Comparison of ENCODE assay signal across 10 cellular contexts in genomic region chr20:39849664-39850063, GRCh38.
DNase-seq lines count a peak whose midpoint lies in the region; ATAC-seq and TF ChIP-seq lines count a peak whose summit lies in the region.
"Had no signal": no experiment of that assay in that cellular context is flagged by ENCODE, and none has a peak within 500 bp of the region (broad histone marks: within the 10 kb centered on the region; RNA-seq: fewer than 3 reads in every experiment).

No MANE protein-coding gene starts in this region.

- no CpG with 5 or more reads among the region's 9 CpGs for WGBS in gastroesophageal sphincter (ENCODE audit: low coverage in 1 of 2), 2 donors

- H3K27me3 Mint-ChIP-seq in osteocyte (ENCODE audit: unreplicated experiment): peaks cover 6% of the 10 kb centered on the region

- no peaks in the 10 kb centered on the region for H3K36me3 ChIP-seq in BE2C
- H3K36me3 ChIP-seq in SK-N-MC (ENCODE audit: insufficient read depth, low read length): no peaks in the 10 kb centered on the region
- no peaks in the 10 kb centered on the region for H3K36me3 ChIP-seq in gastroesophageal sphincter

- DNase-seq in BE2C (peak; percentile 64), SK-N-MC (ENCODE audit: low read depth, low spot score) (no peak), osteocyte (ENCODE audit: extremely low spot score, unreplicated experiment) (peak; percentile 91), NCI-H1417 treated with DMSO at 0.1 percent for 48 hours (lab: John Stamatoyannopoulos, UW) (no peak), SKM-1 treated with dmso at 0.1 percent for 144 hours (lab: John Stamatoyannopoulos, UW; ENCODE audit: unreplicated experiment) (no peak)
- DNase-seq: DND-41, T-helper 2 cell had no signal

- H3K4me1 Mint-ChIP-seq in osteocyte (ENCODE audit: unreplicated experiment): peaks cover 46% of the 10 kb centered on the region

- H3K27me3 ChIP-seq in BE2C (no peaks in the 10 kb centered on the region), gastroesophageal sphincter (no peaks in the 10 kb centered on the region)

- TF ChIP-seq POLR2A in gastroesophageal sphincter (IDR thresholded peaks at IDR 0.05): no peak

- H3K27ac Mint-ChIP-seq in osteocyte (ENCODE audit: unreplicated experiment): peak overlapping the region; percentile 84

- TF ChIP-seq CTCF in BE2C (IDR thresholded peaks at IDR 0.05; ENCODE audit: low read depth, low read length) (no peak), gastroesophageal sphincter (IDR thresholded peaks at IDR 0.05) (peak in 1 of 4 experiments; percentile 11), osteocyte (IDR thresholded peaks at IDR 0.05) (no peak)

- no peak overlapping the region for H3K9ac ChIP-seq in SK-N-MC (ENCODE audit: insufficient read length)

- H3K27ac ChIP-seq in SK-N-MC (peak overlapping the region; percentile 73), gastroesophageal sphincter (peak overlapping the region in 2 of 4 donors; percentile 49 to 50)

- H3K4me3 ChIP-seq in BE2C (ENCODE audit: low read depth, low read length) (no peak overlapping the region), SK-N-MC (peak overlapping the region; percentile 39; the same call in 1 of the 2 replicates), gastroesophageal sphincter (no peak overlapping the region)

- ATAC-seq in gastroesophageal sphincter: peak; percentile 81
- no peak for ATAC-seq in GM18870 (IDR thresholded peaks at IDR 0.05; ENCODE audit: unreplicated experiment)
- ATAC-seq in GM19324 (IDR thresholded peaks at IDR 0.05; ENCODE audit: low FRiP score, unreplicated experiment): no peak

- H3K4me3 Mint-ChIP-seq in osteocyte (ENCODE audit: unreplicated experiment): no peak overlapping the region

- H3K9me3 Mint-ChIP-seq in osteocyte (ENCODE audit: unreplicated experiment): no peaks in the 10 kb centered on the region

- no peaks in the 10 kb centered on the region for H3K9me3 ChIP-seq in BE2C
- H3K9me3 ChIP-seq in SK-N-MC (ENCODE audit: low read depth, low read length): no peaks in the 10 kb centered on the region
- no peaks in the 10 kb centered on the region for H3K9me3 ChIP-seq in gastroesophageal sphincter

- TF ChIP-seq EP300 in gastroesophageal sphincter (IDR thresholded peaks at IDR 0.05): no peak

- H3K4me1 ChIP-seq in BE2C (no peaks in the 10 kb centered on the region), gastroesophageal sphincter (peaks cover 8 to 29% (median 18%) of the 10 kb centered on the region in 3 donors)

- H3K36me3 Mint-ChIP-seq in osteocyte (ENCODE audit: unreplicated experiment): no peaks in the 10 kb centered on the region

Comparison
In these comparisons a context has a peak if more than half of its experiments do, and no peak if none do; other contexts are left out.
1. DNase-seq: peak in BE2C (single experiment) and osteocyte (single experiment); none in SK-N-MC (single experiment), NCI-H1417 treated with DMSO at 0.1 percent for 48 hours (single experiment) and SKM-1 treated with dmso at 0.1 percent for 144 hours (single experiment).